ENCODE assay signal across 10 cellular contexts in genomic region chr14:68589447-68590232, GRCh38.
DNase-seq lines count a peak whose midpoint lies in the region; ATAC-seq and TF ChIP-seq lines count a peak whose summit lies in the region.
"Had no signal": no experiment of that assay in that cellular context is flagged by ENCODE, and none has a peak within 500 bp of the region (broad histone marks: within the 10 kb centered on the region; RNA-seq: fewer than 3 reads in every experiment).

No MANE protein-coding gene starts in this region.

- H3K9me3 ChIP-seq in right cardiac atrium (ENCODE audit: control insufficient read depth, low read length) (no peaks in the 10 kb centered on the region), gastrocnemius medialis (no peaks in the 10 kb centered on the region)

- WGBS in right cardiac atrium: 31% methylated on average over 7 of the region's 7 CpGs

- DNase-seq in AG20443 (ENCODE audit: low spot score) (peak; percentile 79), amniotic epithelial cell (ENCODE audit: low read depth) (peak; percentile 41), right cardiac atrium (peak; percentile 64 to 87 (median 84)), gastrocnemius medialis (peak in 1 of 2 donors; percentile 41), NCI-H2107 treated with DMSO at 0.1 percent for 48 hours (lab: John Stamatoyannopoulos, UW; ENCODE audit: unreplicated experiment) (no peak), NCI-H1694 (lab: John Stamatoyannopoulos, UW) (no peak), retina (no peak)
- DNase-seq: T1000 had no signal

- TF ChIP-seq CTCF in gastrocnemius medialis (IDR thresholded peaks at IDR 0.05 in 4 of 5, conservative IDR thresholded peaks at IDR 0.05 in 1 of 5): no peak

- H3K4me3 ChIP-seq in right cardiac atrium (ENCODE audit: low read length) (no peak overlapping the region), gastrocnemius medialis (no peak overlapping the region)

- H3K27ac ChIP-seq in right cardiac atrium (ENCODE audit: low read length) (peak overlapping the region; percentile 43), gastrocnemius medialis (peak overlapping the region; percentile 53 to 61 (median 57))

- H3K27me3 ChIP-seq in right cardiac atrium (ENCODE audit: control insufficient read depth, insufficient read depth) (no peaks in the 10 kb centered on the region), gastrocnemius medialis (no peaks in the 10 kb centered on the region)

- intact Hi-C loops in right cardiac atrium (cut with DNase I): no loop called here
- intact Hi-C loops in gastrocnemius medialis (cut with DNase I; ENCODE audit: low total_unique reads): loop anchor here (2.0 kb wide), 1 partner anchor 33 kb away; no protein-coding TSS in a partner anchor

- no peaks in the 10 kb centered on the region for H3K36me3 ChIP-seq in gastrocnemius medialis

- in situ Hi-C loops in gastrocnemius medialis (cut with MboI; ENCODE audit: low sequenced_read_pairs in 4 of 4): no loop called here

- peaks cover 23% of the 10 kb centered on the region for H3K4me1 ChIP-seq in right cardiac atrium (ENCODE audit: control insufficient read depth, insufficient read depth, low read length)
- peaks cover 40 to 44% of the 10 kb centered on the region in 2 donors for H3K4me1 ChIP-seq in gastrocnemius medialis

- TF ChIP-seq POLR2A in gastrocnemius medialis (IDR thresholded peaks at IDR 0.05): no peak

- ATAC-seq in right cardiac atrium (peak; percentile 71 to 73), gastrocnemius medialis (peak in 1 of 2 donors; percentile 17), GM18873 (IDR thresholded peaks at IDR 0.05; ENCODE audit: low FRiP score, unreplicated experiment) (no peak)
- ATAC-seq: HCT116 had no signal

Comparison
In these comparisons a context has a peak if more than half of its experiments do, and no peak if none do; other contexts are left out.
1. DNase-seq: peak in AG20443 (single experiment), amniotic epithelial cell (single experiment) and right cardiac atrium (3 of 3); none in NCI-H2107 treated with DMSO at 0.1 percent for 48 hours (single experiment), NCI-H1694 (single experiment) and retina (single experiment).